In the genomic region with DNA sequence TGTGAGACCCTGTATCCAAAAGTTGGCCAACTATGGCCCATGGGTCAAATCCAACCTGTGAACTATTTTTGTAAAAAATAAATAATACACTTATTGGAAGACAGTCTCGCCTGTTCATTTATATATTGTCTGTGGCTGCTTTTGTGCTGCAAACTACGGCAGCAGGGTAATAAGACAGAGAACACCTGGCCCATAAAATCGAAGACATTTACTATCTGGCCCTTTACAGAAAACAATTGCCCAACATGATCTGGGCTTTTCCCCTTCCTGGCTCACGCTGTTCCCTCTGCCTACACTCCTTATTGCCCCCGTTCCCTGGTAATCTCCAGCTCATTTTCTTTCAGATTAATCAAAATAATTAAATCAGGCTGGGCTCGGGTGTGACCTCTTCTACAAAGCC, we compare ENCODE assay signal across 26 cellular contexts. TPM values are rescaled to one million over a fixed set of nuclear protein-coding genes. Genes with fewer than 3 reads are reported as not detected.
"Had no signal": no experiment of that assay in that cellular context is flagged by ENCODE, and none has a peak within 500 bp of the region (broad histone marks: within the 10 kb centered on the region; RNA-seq: fewer than 3 reads in every experiment).

No MANE protein-coding gene starts in this region.

- H3K4me3 Mint-ChIP-seq: natural killer cell treated with Interleukin-12 subunit alpha and Interleukin-12 subunit beta and Interleukin-15 and Interleukin-18, amount 100 ng/mL, for 72 hours; neural progenitor cell; stimulated activated naive B cell treated with anti-CD40 and anti-IgM and Interleukin-4, amounts not matched to agents 10 μg/mL and 1 μg/mL and 100 μg/mL, for 72 hours; stimulated activated naive CD8-positive, alpha-beta T cell treated with anti-CD3 and anti-CD28 coated beads, Interleukin-15, amount 100 ng/mL, for 72 hours had no signal

- H3K9me3 ChIP-seq: heart left ventricle, psoas muscle, testis, tibial nerve, upper lobe of right lung, vagina had no signal

- H3K27ac ChIP-seq: heart left ventricle, neural progenitor cell, parathyroid adenoma, psoas muscle, skin epidermis, testis, tibial nerve, upper lobe of right lung, vagina had no signal

- H3K27me3 Mint-ChIP-seq: natural killer cell treated with Interleukin-12 subunit alpha and Interleukin-12 subunit beta and Interleukin-15 and Interleukin-18, amount 100 ng/mL, for 72 hours; stimulated activated naive CD8-positive, alpha-beta T cell treated with anti-CD3 and anti-CD28 coated beads, Interleukin-15, amount 100 ng/mL, for 72 hours had no signal

- H3K27me3 ChIP-seq: dorsolateral prefrontal cortex, heart left ventricle, neural progenitor cell, testis, tibial nerve, upper lobe of right lung, vagina had no signal

- H3K36me3 Mint-ChIP-seq: natural killer cell treated with Interleukin-12 subunit alpha and Interleukin-12 subunit beta and Interleukin-15 and Interleukin-18, amount 100 ng/mL, for 72 hours; neural progenitor cell; stimulated activated naive B cell treated with anti-CD40 and anti-IgM and Interleukin-4, amounts not matched to agents 10 μg/mL and 1 μg/mL and 100 μg/mL, for 72 hours had no signal

- DNase-seq: cortex of kidney; effector CD8-positive, alpha-beta T cell; heart left ventricle; hippocampal formation; occipital lobe; psoas muscle; retina; stimulated activated CD4-positive, alpha-beta T cell treated with anti-CD3 and anti-CD28 coated beads, Interleukin-2, amount 100 ng/mL, for 24 hours; stimulated activated CD4-positive, alpha-beta T cell treated with anti-CD3 and anti-CD28 coated beads, Interleukin-4, amount 100 ng/mL, for 4 hours; stimulated activated naive B cell treated with anti-CD40 and anti-IgM and Interleukin-4, amounts not matched to agents 10 μg/mL and 1 μg/mL and 100 μg/mL, for 72 hours; stimulated activated naive CD8-positive, alpha-beta T cell treated with anti-CD3 and anti-CD28 coated beads, Interleukin-15, amount 100 ng/mL, for 72 hours; testis; upper lobe of right lung had no signal

- H3K9me3 Mint-ChIP-seq: natural killer cell treated with Interleukin-12 subunit alpha and Interleukin-12 subunit beta and Interleukin-15 and Interleukin-18, amount 100 ng/mL, for 72 hours; neural progenitor cell; stimulated activated naive B cell treated with anti-CD40 and anti-IgM and Interleukin-4, amounts not matched to agents 10 μg/mL and 1 μg/mL and 100 μg/mL, for 72 hours; stimulated activated naive CD8-positive, alpha-beta T cell treated with anti-CD3 and anti-CD28 coated beads, Interleukin-15, amount 100 ng/mL, for 72 hours had no signal

- H3K4me1 ChIP-seq: parathyroid adenoma, psoas muscle, testis had no signal

- H3K36me3 ChIP-seq: heart left ventricle, neural progenitor cell, tibial nerve, upper lobe of right lung, vagina had no signal

- ATAC-seq: heart left ventricle; natural killer cell treated with Interleukin-12 subunit alpha and Interleukin-12 subunit beta and Interleukin-15 and Interleukin-18, amount 100 ng/mL, for 72 hours; psoas muscle; sciatic nerve; stimulated activated naive B cell treated with anti-CD40 and anti-IgM and Interleukin-4, amounts not matched to agents 10 μg/mL and 1 μg/mL and 100 μg/mL, for 72 hours; stimulated activated naive CD8-positive, alpha-beta T cell treated with anti-CD3 and anti-CD28 coated beads, Interleukin-15, amount 100 ng/mL, for 72 hours; upper lobe of right lung had no signal

- H3K4me3 ChIP-seq: dorsolateral prefrontal cortex, heart left ventricle, neural progenitor cell, psoas muscle, skin epidermis, testis, tibial nerve, upper lobe of right lung, vagina had no signal

- H3K27ac Mint-ChIP-seq: neural progenitor cell; stimulated activated naive B cell treated with anti-CD40 and anti-IgM and Interleukin-4, amounts not matched to agents 10 μg/mL and 1 μg/mL and 100 μg/mL, for 72 hours; stimulated activated naive CD8-positive, alpha-beta T cell treated with anti-CD3 and anti-CD28 coated beads, Interleukin-15, amount 100 ng/mL, for 72 hours had no signal

RNA-seq across cellular contexts. Expression of a gene that starts 5.6 kb away (rescaled TPM):
- total RNA-seq: frontal cortex, glomerular endothelial cell, kidney epithelial cell, liver, occipital lobe, psoas muscle, sciatic nerve, subcutaneous adipose tissue, vagina had no signal

RNA-seq across cellular contexts. Expression of a gene that starts 51.7 kb away (rescaled TPM):
- total RNA-seq: frontal cortex, glomerular endothelial cell, kidney epithelial cell, occipital lobe had no signal
